ENCODE assay signal across 8 cellular contexts in the genomic region with DNA sequence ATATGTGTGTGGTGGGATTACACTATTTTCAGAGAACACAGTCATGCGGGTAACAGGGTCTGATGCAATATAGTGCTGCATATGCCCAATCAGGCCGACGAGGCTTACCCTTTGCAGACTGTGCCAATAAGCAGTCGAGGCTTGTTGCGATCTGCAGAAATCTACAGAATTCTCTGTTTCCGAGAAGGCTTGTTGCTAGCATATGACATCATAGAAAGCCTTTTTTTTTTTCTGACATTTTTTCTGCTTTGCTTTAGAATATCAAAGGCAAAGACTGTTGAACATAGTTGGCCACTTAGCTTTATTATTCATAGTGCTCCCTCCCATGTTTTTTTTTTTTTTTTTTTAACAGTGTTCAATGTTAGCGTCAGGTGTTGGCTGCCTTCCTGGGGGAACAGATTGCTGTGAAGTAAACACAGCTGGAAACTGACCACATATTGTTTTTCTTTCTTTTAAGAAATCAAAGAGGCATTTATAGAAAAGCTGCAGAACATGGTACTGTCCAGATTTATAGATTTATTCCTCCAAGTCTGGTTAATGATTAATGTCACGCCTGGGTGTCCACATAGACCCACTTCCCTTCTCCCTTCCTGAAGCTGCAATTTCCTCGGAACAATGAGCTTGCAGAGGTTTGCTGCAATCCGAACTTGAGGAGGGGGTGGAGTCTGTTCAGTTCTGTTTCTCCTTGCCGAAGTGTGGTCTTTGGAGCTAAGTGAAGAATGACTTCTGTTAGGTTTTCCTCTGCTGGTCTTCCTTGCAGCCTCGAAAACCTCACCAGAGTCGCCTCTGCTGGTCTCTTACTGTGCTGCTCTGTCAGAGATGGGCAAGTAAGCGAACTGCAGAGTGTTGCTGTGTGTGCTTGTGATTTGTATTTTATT.
DNase-seq lines count a peak whose midpoint lies in the region; ATAC-seq and TF ChIP-seq lines count a peak whose summit lies in the region.

No MANE protein-coding gene starts in this region.

- no peaks in the 10 kb centered on the region for H3K36me3 ChIP-seq in transverse colon

- TF ChIP-seq EP300 in transverse colon (IDR thresholded peaks at IDR 0.05; ENCODE audit: low read depth), result no peak

- in situ Hi-C loops in transverse colon (cut with MboI; ENCODE audit: low pct_ligation_motif_present in 1 of 4, low pct_unique_long_range_greater_than_20kb in 1 of 4, low sequenced_read_pairs in 3 of 4), result loop anchor here in 3 of 4 donors (10.0 to 25.0 kb wide), 3 partner anchors 107 to 165 kb away; a partner anchor contains a TSS

- DNase-seq in AG09319 (ENCODE audit: extremely low read depth, low read depth) (peak; percentile 79), NCI-H345 treated with DMSO at 0.1 percent for 48 hours (lab: John Stamatoyannopoulos, UW; ENCODE audit: unreplicated experiment) (peak; percentile 33), dermis blood vessel endothelial cell (peak; percentile 37), memory B cell (ENCODE audit: low spot score in 2 of 2) (no peak), transverse colon (peak; percentile 47)
- DNase-seq in activated T-cell treated with anti-CD3 and anti-CD28 coated beads, Interleukin-2, amount 50 U/mL, for 48 hours, result no peak

- H3K27me3 ChIP-seq in transverse colon, result no peaks in the 10 kb centered on the region

- TF ChIP-seq CTCF in AG09319 (IDR thresholded peaks at IDR 0.05; ENCODE audit: low read depth, low read length) (no peak), transverse colon (IDR thresholded peaks at IDR 0.05) (no peak)

- H3K27me3 Mint-ChIP-seq in memory B cell, result no peaks in the 10 kb centered on the region

- peak overlapping the region; percentile 33 for H3K4me3 Mint-ChIP-seq in memory B cell

- ATAC-seq in GM21619 (IDR thresholded peaks at IDR 0.05; ENCODE audit: unreplicated experiment) (peak; percentile 32), memory B cell (ENCODE audit: low read depth) (no peak), HG02981 (IDR thresholded peaks at IDR 0.05; ENCODE audit: unreplicated experiment) (no peak)

- H3K4me3 ChIP-seq in transverse colon, result peak overlapping the region in 3 of 4 donors; percentile 12 to 46 (median 17)

- H3K27ac Mint-ChIP-seq in memory B cell, result no peak overlapping the region

- H3K36me3 Mint-ChIP-seq in memory B cell, result peaks cover 12% of the 10 kb centered on the region

- H3K9me3 ChIP-seq in transverse colon, result no peaks in the 10 kb centered on the region

- TF ChIP-seq POLR2A in transverse colon (IDR thresholded peaks at IDR 0.05), result no peak

- peaks cover 14 to 53% (median 24%) of the 10 kb centered on the region in 4 donors for H3K4me1 ChIP-seq in transverse colon

- H3K9me3 Mint-ChIP-seq in memory B cell, result no peaks in the 10 kb centered on the region

- H3K27ac ChIP-seq in transverse colon, result peak overlapping the region; percentile 79 to 84 (median 82)

- peaks cover 19% of the 10 kb centered on the region for H3K4me1 Mint-ChIP-seq in memory B cell

- 20 to 23% methylated on average over 3 to 14 of the region's 14 CpGs for WGBS in transverse colon (ENCODE audit: low coverage in 1 of 2), 2 donors

- intact Hi-C loops in transverse colon (cut with DNase I; ENCODE audit: low total_unique reads), result no loop called here

Comparison
In these comparisons a context has a peak if more than half of its experiments do, and no peak if none do; other contexts are left out.
1. DNase-seq: peak in AG09319 (single experiment), NCI-H345 treated with DMSO at 0.1 percent for 48 hours (single experiment), dermis blood vessel endothelial cell (single experiment) and transverse colon (single experiment); none in memory B cell (0 of 2) and activated T-cell treated with anti-CD3 and anti-CD28 coated beads, Interleukin-2, amount 50 U/mL, for 48 hours (0 of 2).